ENCODE assay signal across 8 cellular contexts in genomic region chr5:82276800-82277612, GRCh38. TPM values are rescaled to one million over a fixed set of nuclear protein-coding genes. Genes with fewer than 3 reads are reported as not detected.
DNase-seq lines count a peak whose midpoint lies in the region; ATAC-seq, FAIRE-seq and TF ChIP-seq lines count a peak whose summit lies in the region.

No MANE protein-coding gene starts in this region.

- no peak for ATAC-seq in GM12878
- no peak for ATAC-seq in HG03159 (IDR thresholded peaks at IDR 0.05; ENCODE audit: unreplicated experiment)

- no peaks in the 10 kb centered on the region for H3K79me1 ChIP-seq in mesendoderm (ENCODE audit: low read length)

- no peak overlapping the region for H2BK5ac ChIP-seq in mesendoderm (ENCODE audit: low read length)

- no peak for FAIRE-seq in GM12878 (lab: Jason Lieb, UNC)

- BruUV-seq in GM12878 (replicated peaks; lab: Mats Ljungman, UMichigan): TSS peak; percentile 66

- peak overlapping the region; percentile 94 for H3K9ac ChIP-seq in GM12878 (ENCODE audit: control insufficient read depth, insufficient read depth, low read length)
- peak overlapping the region; percentile 91 for H3K9ac ChIP-seq in mesendoderm (ENCODE audit: low read length)

- CTCF ChIA-PET in GM12878 (lab: Yijun Ruan, JAX): no interaction called here

- peaks cover 5 to 19% of the 10 kb centered on the region in 2 experiments for H3K36me3 ChIP-seq in GM12878 (ENCODE audit: control insufficient read depth in 2 of 2, insufficient read depth in 2 of 2, low read length in 1 of 2)
- H3K36me3 ChIP-seq in mesendoderm (ENCODE audit: control insufficient read depth, insufficient read depth, low read length): peaks cover 8% of the 10 kb centered on the region

- no peaks in the 10 kb centered on the region for H3K9me3 ChIP-seq in GM12878 (replicated peaks; ENCODE audit: control insufficient read depth, insufficient read depth, low read length)

- no peak overlapping the region for H2BK15ac ChIP-seq in mesendoderm (replicated peaks; ENCODE audit: low read depth)

- no peak overlapping the region for H3K18ac ChIP-seq in mesendoderm (ENCODE audit: low read length)

- in situ Hi-C loops in GM12878 (cut with MboI): no loop called here

- intact Hi-C loops in GM12878 (cut with micrococcal nuclease; ENCODE audit: unreplicated experiment): loop anchor here (10.0 kb wide), 1 partner anchor 798 kb away; the partner anchor contains the start of genes TMEM167A and XRCC4

- peak; percentile 15 for DNase-seq in stimulated activated CD4-positive, alpha-beta T cell treated with anti-CD3 and anti-CD28 coated beads, Interleukin-4, amount 100 ng/mL, for 24 hours
- DNase-seq in stimulated activated CD4-positive, alpha-beta T cell treated with anti-CD3 and anti-CD28 coated beads, Interleukin-4, amount 100 ng/mL, for 1 hour: no peak
- DNase-seq in GM12878 (ENCODE audit: low read depth, low spot score): no peak
- DNase-seq in mesendoderm: no peak
- no peak for DNase-seq in NCI-H82 (lab: John Stamatoyannopoulos, UW)
- no peak for DNase-seq in NCI-H146 treated with DMSO at 0.1 percent for 48 hours (lab: John Stamatoyannopoulos, UW; ENCODE audit: unreplicated experiment)
- no peak for DNase-seq in NCI-H345 treated with DMSO at 0.1 percent for 48 hours (lab: John Stamatoyannopoulos, UW; ENCODE audit: unreplicated experiment)

- TF ChIP-seq EP300 in GM12878 (IDR thresholded peaks at IDR 0.05; ENCODE audit: borderline replicate concordance in 1 of 2, control insufficient read depth in 1 of 2, low read depth in 2 of 2, low read length in 2 of 2): no peak

- H3K56ac ChIP-seq in mesendoderm (ENCODE audit: low read length): peak overlapping the region; percentile 85

- no peak for TF ChIP-seq RAD21 in GM12878 (IDR thresholded peaks at IDR 0.05; ENCODE audit: insufficient read depth, low read depth, low read length)

- no peak overlapping the region for H3K23ac ChIP-seq in mesendoderm (ENCODE audit: low read length)

- no peak for TF ChIP-seq POLR2A in GM12878 (IDR thresholded peaks at IDR 0.05; ENCODE audit: low read depth, low read length)

- H3K4me2 ChIP-seq in GM12878 (ENCODE audit: control insufficient read depth, insufficient read depth): peak overlapping the region; percentile 90
- peak overlapping the region; percentile 62 for H3K4me2 ChIP-seq in mesendoderm (ENCODE audit: low read length)

- H4K20me1 ChIP-seq in GM12878 (ENCODE audit: control insufficient read depth, insufficient read depth): no peaks in the 10 kb centered on the region

- no peak overlapping the region for H3K4ac ChIP-seq in mesendoderm (ENCODE audit: low read depth, low read length)

- H3K4me3 ChIP-seq in GM12878 (peak overlapping the region; percentile 82), mesendoderm (ENCODE audit: low read length) (peak overlapping the region; percentile 93)

- no peak overlapping the region for H2AK5ac ChIP-seq in mesendoderm (ENCODE audit: low read length)

- H2AFZ ChIP-seq in GM12878 (ENCODE audit: control insufficient read depth, low read depth, low read length): no peak overlapping the region

- H3K27me3 ChIP-seq in GM12878 (replicated peaks in 1 of 2; ENCODE audit: control insufficient read depth in 2 of 2, insufficient read depth in 2 of 2, low read length in 1 of 2) (no peaks in the 10 kb centered on the region), mesendoderm (ENCODE audit: insufficient read depth, low read length, poor library complexity) (no peaks in the 10 kb centered on the region)

- H4K5ac ChIP-seq in mesendoderm (ENCODE audit: low read length): no peak overlapping the region

- no peak for TF ChIP-seq CTCF in GM12878 (IDR thresholded peaks at IDR 0.05 in 2 of 3, conservative IDR thresholded peaks at IDR 0.05 in 1 of 3; ENCODE audit: control insufficient read depth in 2 of 3, extremely low read depth in 1 of 3, insufficient read depth in 1 of 3, low read depth in 3 of 3, low read length in 3 of 3)

- H4K8ac ChIP-seq in mesendoderm (ENCODE audit: low read depth, low read length): no peak overlapping the region

- RAD21 ChIA-PET in GM12878 (lab: Charles Lee; ENCODE audit: unreplicated experiment): interaction anchor here (0.6 kb wide), 1 partner anchor 18 kb away, joined by 3 read pairs; no protein-coding TSS in a partner anchor

- H3K27ac ChIP-seq in GM12878 (ENCODE audit: control insufficient read depth, insufficient read depth): peak overlapping the region; percentile 96
- H3K27ac ChIP-seq in mesendoderm (ENCODE audit: low read depth, low read length): no peak overlapping the region

- H3K79me2 ChIP-seq in GM12878 (ENCODE audit: control insufficient read depth, insufficient read depth, low read length) (peaks cover 43% of the 10 kb centered on the region), mesendoderm (ENCODE audit: control insufficient read depth, insufficient read depth, low read length) (peaks cover 13% of the 10 kb centered on the region)

- H3K4me1 ChIP-seq in GM12878 (ENCODE audit: control insufficient read depth, insufficient read depth, low read length) (peaks cover 13% of the 10 kb centered on the region), mesendoderm (ENCODE audit: control insufficient read depth, low read depth, low read length) (no peaks in the 10 kb centered on the region)

- SMC1A ChIA-PET in GM12878 (lab: Charles Lee; ENCODE audit: uncharacterized antibody, unreplicated experiment): interaction anchor here (0.6 kb wide), 3 partner anchors 788 to 1191 kb away, joined by 3 to 4 read pairs (median 3); no protein-coding TSS in a partner anchor

- H2BK120ac ChIP-seq in mesendoderm (ENCODE audit: low read depth, low read length): no peak overlapping the region

- POLR2A ChIA-PET in GM12878 (lab: Charles Lee): interaction anchor here (0.6 to 3.0 kb wide), 3 partner anchors 11 to 775 kb away, joined by 3 to 13 read pairs (median 8); no protein-coding TSS in a partner anchor

- WGBS in GM12878 (ENCODE audit: insufficient coverage, insufficient replicate concordance, low lambda C conversion rate, missing lambda C conversion rate): 34% methylated on average over 11 of the region's 11 CpGs
- 100% methylated on average over 2 of the region's 11 CpGs for WGBS in mesendoderm (ENCODE audit: extremely low coverage, insufficient coverage, low lambda C conversion rate)

TF ChIP-seq in GM12878, 131 proteins besides CTCF, POLR2A, EP300 and RAD21 (continues in another document):
- TF ChIP-seq NBN (IDR thresholded peaks at IDR 0.05): no peak
- TF ChIP-seq NR2F1 (conservative IDR thresholded peaks at IDR 0.05): no peak
- TF ChIP-seq STAT3 (IDR thresholded peaks at IDR 0.05; ENCODE audit: low read depth, low read length): no peak
- TF ChIP-seq PML (IDR thresholded peaks at IDR 0.05; ENCODE audit: low read length): no peak
- TF ChIP-seq, protein P1, sequence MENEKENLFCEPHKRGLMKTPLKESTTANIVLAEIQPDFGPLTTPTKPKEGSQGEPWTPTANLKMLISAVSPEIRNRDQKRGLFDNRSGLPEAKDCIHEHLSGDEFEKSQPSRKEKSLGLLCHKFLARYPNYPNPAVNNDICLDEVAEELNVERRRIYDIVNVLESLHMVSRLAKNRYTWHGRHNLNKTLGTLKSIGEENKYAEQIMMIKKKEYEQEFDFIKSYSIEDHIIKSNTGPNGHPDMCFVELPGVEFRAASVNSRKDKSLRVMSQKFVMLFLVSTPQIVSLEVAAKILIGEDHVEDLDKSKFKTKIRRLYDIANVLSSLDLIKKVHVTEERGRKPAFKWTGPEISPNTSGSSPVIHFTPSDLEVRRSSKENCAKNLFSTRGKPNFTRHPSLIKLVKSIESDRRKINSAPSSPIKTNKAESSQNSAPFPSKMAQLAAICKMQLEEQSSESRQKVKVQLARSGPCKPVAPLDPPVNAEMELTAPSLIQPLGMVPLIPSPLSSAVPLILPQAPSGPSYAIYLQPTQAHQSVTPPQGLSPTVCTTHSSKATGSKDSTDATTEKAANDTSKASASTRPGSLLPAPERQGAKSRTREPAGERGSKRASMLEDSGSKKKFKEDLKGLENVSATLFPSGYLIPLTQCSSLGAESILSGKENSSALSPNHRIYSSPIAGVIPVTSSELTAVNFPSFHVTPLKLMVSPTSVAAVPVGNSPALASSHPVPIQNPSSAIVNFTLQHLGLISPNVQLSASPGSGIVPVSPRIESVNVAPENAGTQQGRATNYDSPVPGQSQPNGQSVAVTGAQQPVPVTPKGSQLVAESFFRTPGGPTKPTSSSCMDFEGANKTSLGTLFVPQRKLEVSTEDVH (IDR thresholded peaks at IDR 0.05; ENCODE audit: low read depth, partially characterized antibody): no peak
- no peak for TF ChIP-seq SIX5 (IDR thresholded peaks at IDR 0.05; ENCODE audit: low read depth, low read length, severe bottlenecking)
- no peak for TF ChIP-seq CBFB (IDR thresholded peaks at IDR 0.05; ENCODE audit: low read depth)
- TF ChIP-seq HDAC6 (IDR thresholded peaks at IDR 0.05; ENCODE audit: unreplicated experiment): no peak
- TF ChIP-seq ZNF207 (IDR thresholded peaks at IDR 0.05; ENCODE audit: borderline replicate concordance): no peak
- TF ChIP-seq NFYA (IDR thresholded peaks at IDR 0.05; ENCODE audit: borderline replicate concordance, low read depth, low read length): no peak
- no peak for TF ChIP-seq SREBF1 (IDR thresholded peaks at IDR 0.05; ENCODE audit: low read length)

RNA-seq across cellular contexts. Expression of gene RPS23, which starts 1.1 kb away (rescaled TPM):
- total RNA-seq in GM12878 (2013; cell fraction: nucleolus; rRNA removed): 439 and 600 TPM in 2 replicates
- 4,230 and 4,954 TPM in 2 replicates for total RNA-seq in GM12878 (2014; rRNA removed)
- total RNA-seq in GM12878 (2014; rRNA removed; fragmentation: Illumina TruSeq; extraction: Trizol): 7,078 and 7,478 TPM in 2 replicates
- total RNA-seq in GM12878 (2021): 3,391 and 3,614 TPM in 2 replicates
- 25,071 TPM for polyA plus RNA-seq in GM12878 (2011; ENCODE audit: low read depth)
- 3,410 and 4,618 TPM in 2 replicates for polyA plus RNA-seq in GM12878 (2011; rRNA removed)
- 4,104 and 5,041 TPM in 2 replicates for polyA plus RNA-seq in GM12878 (2011; cell fraction: cytosol; rRNA removed)
- polyA plus RNA-seq in GM12878 (2011; cell fraction: nucleus; rRNA removed): 1,886 and 2,128 TPM in 2 replicates
- 9,354 and 10,457 TPM in 2 replicates for polyA plus RNA-seq in GM12878 (2012)
- 6,283 and 8,176 TPM in 2 replicates for polyA plus RNA-seq in GM12878 (2014; fragmentation: Illumina TruSeq; extraction: Trizol)
- 1,000 to 10,000 TPM; 6,503 to 7,117 TPM for polyA plus RNA-seq in GM12878 (2014; fragmentation: Nextera tagmentation; extraction: Ambion mirVana)
- 5,781 and 8,145 TPM in 2 replicates for polyA plus RNA-seq in GM12878 (2014; rRNA removed)
- polyA plus RNA-seq in GM12878 (2016; fragmentation: Nextera tagmentation; extraction: Ambion mirVana): 1,000 to 10,000 TPM; 2,489 to 2,538 TPM
- 2,846 and 2,987 TPM in 2 replicates for polyA minus RNA-seq in GM12878 (2011; rRNA and poly(A)+ RNA removed)
- 551 and 634 TPM in 2 replicates for polyA minus RNA-seq in GM12878 (2011; cell fraction: cytosol; rRNA and poly(A)+ RNA removed)
- polyA minus RNA-seq in GM12878 (2011; cell fraction: nucleus; rRNA and poly(A)+ RNA removed): 106 and 126 TPM in 2 replicates
- polyA plus RNA-seq in mesendoderm (2013, experiment 1 of 2): 4,570 TPM
- polyA plus RNA-seq in mesendoderm (2013, experiment 2 of 2): 4,487 TPM
